ENCODE assay signal across 21 cellular contexts in genomic region chr18:50277935-50278334, GRCh38. TPM values are rescaled to one million over a fixed set of nuclear protein-coding genes. Genes with fewer than 3 reads are reported as not detected.
DNase-seq lines count a peak whose midpoint lies in the region; TF ChIP-seq lines count a peak whose summit lies in the region.
"Had no signal": no experiment of that assay in that cellular context is flagged by ENCODE, and none has a peak within 500 bp of the region (broad histone marks: within the 10 kb centered on the region; RNA-seq: fewer than 3 reads in every experiment).

No MANE protein-coding gene starts in this region.

- H3K56ac ChIP-seq in mesendoderm (ENCODE audit: low read length) = no peak overlapping the region

- WGBS in mesendoderm (ENCODE audit: extremely low coverage, insufficient coverage, low lambda C conversion rate) = no CpG with 5 or more reads among the region's 6 CpGs

- no peak overlapping the region for H3K4me2 ChIP-seq in mesendoderm (ENCODE audit: low read length)

- no peak overlapping the region for H3K9ac ChIP-seq in mesendoderm (ENCODE audit: low read length)

- H3K27ac ChIP-seq in mesendoderm (ENCODE audit: low read depth, low read length) = no peak overlapping the region
- H3K27ac ChIP-seq: gastroesophageal sphincter, left lung, neutrophil, right atrium auricular region had no signal

- H2BK120ac ChIP-seq in mesendoderm (ENCODE audit: low read depth, low read length) = no peak overlapping the region

- H2AK5ac ChIP-seq in mesendoderm (ENCODE audit: low read length) = no peak overlapping the region

- DNase-seq in Daoy (ENCODE audit: low read depth) (peak; percentile 33), LHCN-M2 (ENCODE audit: low read depth) (peak; percentile 76), chondrocyte (ENCODE audit: low spot score) (no peak), kidney tubule cell (ENCODE audit: low spot score) (peak; percentile 33), mesendoderm (no peak), NCI-H146 (lab: John Stamatoyannopoulos, UW) (no peak), SIG-M5 treated with dmso at 0.1 percent for 504 hours (lab: John Stamatoyannopoulos, UW; ENCODE audit: unreplicated experiment) (no peak), NCI-H1417 (lab: John Stamatoyannopoulos, UW) (no peak)
- DNase-seq: activated CD4-positive, CD25-positive, alpha-beta regulatory T cell treated with anti-CD3 and anti-CD28 coated beads, Interleukin-2, amount 50 U/mL, for 72 hours; activated effector memory CD4-positive, alpha-beta T cell treated with anti-CD3 and anti-CD28 coated beads, Interleukin-2, amount 50 U/mL, for 16 hours; CD8-positive, alpha-beta T cell; DMS79 treated with DMSO at 0.1 percent for 48 hours; GOT3; left lung; NCI-H1105; NCI-H526 treated with DMSO at 0.1 percent for 48 hours; T1000 had no signal

- H3K27me3 ChIP-seq in mesendoderm (ENCODE audit: insufficient read depth, low read length, poor library complexity) = no peaks in the 10 kb centered on the region
- H3K27me3 ChIP-seq: gastroesophageal sphincter, left lung, neutrophil, right atrium auricular region had no signal

- H3K4me1 Mint-ChIP-seq in chondrocyte (ENCODE audit: low read depth) = peaks cover 37% of the 10 kb centered on the region

- no peak overlapping the region for H2BK15ac ChIP-seq in mesendoderm (replicated peaks; ENCODE audit: low read depth)

- no peak overlapping the region for H2BK5ac ChIP-seq in mesendoderm (ENCODE audit: low read length)

- H3K18ac ChIP-seq in mesendoderm (ENCODE audit: low read length) = no peak overlapping the region

- H4K5ac ChIP-seq in mesendoderm (ENCODE audit: low read length) = no peak overlapping the region

- no peak overlapping the region for H3K23ac ChIP-seq in mesendoderm (ENCODE audit: low read length)

- H3K36me3 Mint-ChIP-seq in chondrocyte (ENCODE audit: low read depth) = peaks cover 36% of the 10 kb centered on the region

- H3K79me1 ChIP-seq in mesendoderm (ENCODE audit: low read length) = peaks cover 22% of the 10 kb centered on the region

- H3K79me2 ChIP-seq in mesendoderm (ENCODE audit: control insufficient read depth, insufficient read depth, low read length) = peaks cover 18% of the 10 kb centered on the region

- no peak overlapping the region for H3K4me3 ChIP-seq in mesendoderm (ENCODE audit: low read length)
- H3K4me3 ChIP-seq: gastroesophageal sphincter, left lung, right atrium auricular region had no signal

- H3K4me3 Mint-ChIP-seq in chondrocyte (ENCODE audit: unreplicated experiment) = no peak overlapping the region
- H3K4me3 Mint-ChIP-seq: CD8-positive, alpha-beta T cell; stimulated activated naive CD8-positive, alpha-beta T cell treated with anti-CD3 and anti-CD28 coated beads, Interleukin-15, Interleukin-2, amounts not matched to agents 100 ng/mL and 50 ng/mL, for 24 hours had no signal

- H3K36me3 ChIP-seq in mesendoderm (ENCODE audit: control insufficient read depth, insufficient read depth, low read length) = peaks cover 32% of the 10 kb centered on the region

- TF ChIP-seq CTCF in chondrocyte (IDR thresholded peaks at IDR 0.05) = no peak

- H3K4ac ChIP-seq in mesendoderm (ENCODE audit: low read depth, low read length) = no peak overlapping the region

- H3K4me1 ChIP-seq in mesendoderm (ENCODE audit: control insufficient read depth, low read depth, low read length) = peaks cover 6% of the 10 kb centered on the region

- H4K8ac ChIP-seq in mesendoderm (ENCODE audit: low read depth, low read length) = no peak overlapping the region

- H3K9me3 Mint-ChIP-seq in chondrocyte (ENCODE audit: low read depth) = no peaks in the 10 kb centered on the region
- H3K9me3 Mint-ChIP-seq: CD8-positive, alpha-beta T cell; stimulated activated naive CD8-positive, alpha-beta T cell treated with anti-CD3 and anti-CD28 coated beads, Interleukin-15, Interleukin-2, amounts not matched to agents 100 ng/mL and 50 ng/mL, for 24 hours had no signal

- peak overlapping the region; percentile 6 for H3K27ac Mint-ChIP-seq in chondrocyte (ENCODE audit: unreplicated experiment)
- H3K27ac Mint-ChIP-seq: CD8-positive, alpha-beta T cell; stimulated activated naive CD8-positive, alpha-beta T cell treated with anti-CD3 and anti-CD28 coated beads, Interleukin-15, Interleukin-2, amounts not matched to agents 100 ng/mL and 50 ng/mL, for 24 hours had no signal

- no peaks in the 10 kb centered on the region for H3K27me3 Mint-ChIP-seq in chondrocyte (ENCODE audit: low read depth)
- H3K27me3 Mint-ChIP-seq: stimulated activated naive CD8-positive, alpha-beta T cell treated with anti-CD3 and anti-CD28 coated beads, Interleukin-15, Interleukin-2, amounts not matched to agents 100 ng/mL and 50 ng/mL, for 24 hours had no signal

RNA-seq across cellular contexts. Expression of gene MBD1, which starts 3.4 kb away (rescaled TPM):
- total RNA-seq in Daoy (2014; rRNA removed; shearing (Covaris generic)) = 41.0 and 50.5 TPM in 2 replicates
- total RNA-seq in LHCN-M2 (2014; rRNA removed) (78.2 and 84.9 TPM in 2 replicates), chondrocyte (60.3 to 68.4 TPM (median 62.0 TPM) in 3 replicates)
- polyA plus RNA-seq in LHCN-M2 (2012) = 30.6 TPM
- 30.1 TPM for polyA plus RNA-seq in mesendoderm (2013, experiment 1 of 2)
- polyA plus RNA-seq in mesendoderm (2013, experiment 2 of 2) = 29.6 TPM

RNA-seq across cellular contexts. Expression of gene CXXC1, which starts 9.6 kb away (rescaled TPM):
- 35.6 and 36.1 TPM in 2 replicates for total RNA-seq in Daoy (2014; rRNA removed; shearing (Covaris generic))
- total RNA-seq in LHCN-M2 (2014; rRNA removed) (53.8 and 72.9 TPM in 2 replicates), chondrocyte (47.6 to 60.3 TPM (median 59.2 TPM) in 3 replicates)
- polyA plus RNA-seq in LHCN-M2 (2012) = 44.5 TPM
- polyA plus RNA-seq in mesendoderm (2013, experiment 1 of 2) = 45.7 TPM
- polyA plus RNA-seq in mesendoderm (2013, experiment 2 of 2) = 46.0 TPM

RNA-seq across cellular contexts. Expression of gene CFAP53, which starts 11.6 kb away (rescaled TPM):
- total RNA-seq in Daoy (2014; rRNA removed; shearing (Covaris generic)) = 0.06 and 4.3 TPM in 2 replicates
- total RNA-seq in LHCN-M2 (2014; rRNA removed) = 0.13 TPM in 1 of 2 replicates, not detected in the other
- polyA plus RNA-seq in LHCN-M2 (2012) = 0.16 TPM
- total RNA-seq in chondrocyte = 0.17 to 0.26 TPM in 2 of 3 replicates, not detected in the other
- polyA plus RNA-seq in mesendoderm (2013, experiment 1 of 2) = 0.20 TPM
- 0.07 TPM for polyA plus RNA-seq in mesendoderm (2013, experiment 2 of 2)

Comparison
In these comparisons a context has a peak if more than half of its experiments do, and no peak if none do; other contexts are left out.
1. DNase-seq: peak in Daoy (single experiment), LHCN-M2 (single experiment) and kidney tubule cell (single experiment); none in chondrocyte (single experiment), mesendoderm (single experiment), NCI-H146 (single experiment), SIG-M5 treated with dmso at 0.1 percent for 504 hours (single experiment) and NCI-H1417 (0 of 3).